ENCODE assay signal across 9 cellular contexts in genomic region chr3:108914774-108915641, GRCh38. TPM values are rescaled to one million over a fixed set of nuclear protein-coding genes. Genes with fewer than 3 reads are reported as not detected.
DNase-seq lines count a peak whose midpoint lies in the region; TF ChIP-seq lines count a peak whose summit lies in the region.
"Had no signal": no experiment of that assay in that cellular context is flagged by ENCODE, and none has a peak within 500 bp of the region (broad histone marks: within the 10 kb centered on the region; RNA-seq: fewer than 3 reads in every experiment).

No MANE protein-coding gene starts in this region.

- peaks cover 5% of the 10 kb centered on the region for H3K4me1 ChIP-seq in Loucy (ENCODE audit: insufficient read depth, low read length, poor library complexity, severe bottlenecking)

- H3K4me3 ChIP-seq in GM12865 (ENCODE audit: low read depth, low read length) (no peak overlapping the region), Loucy (ENCODE audit: low read length, poor library complexity, severe bottlenecking) (no peak overlapping the region)

- intact Hi-C loops in posterior vena cava (cut with DNase I), result loop anchor here (5.0 to 10.0 kb wide), 2 partner anchors 250 to 598 kb away; no protein-coding TSS in a partner anchor

- no peaks in the 10 kb centered on the region for H3K79me2 ChIP-seq in Loucy (ENCODE audit: insufficient read depth, low read length)

- H3F3A ChIP-seq in Loucy (ENCODE audit: low read depth), result no peaks in the 10 kb centered on the region

- H4K20me1 ChIP-seq in Loucy (ENCODE audit: insufficient read depth, low read length, poor library complexity, severe bottlenecking), result no peaks in the 10 kb centered on the region

- H3K9ac ChIP-seq in Loucy (ENCODE audit: low read depth, low read length, poor library complexity, severe bottlenecking), result peak overlapping the region; percentile 45

- H3K27me3 ChIP-seq in Loucy (ENCODE audit: insufficient read depth, low read length, poor library complexity, severe bottlenecking), result no peaks in the 10 kb centered on the region

- H3K9me2 ChIP-seq in Loucy (replicated peaks; ENCODE audit: low read depth, low read length), result no peaks in the 10 kb centered on the region

- peak overlapping the region; percentile 34 for H3K4me2 ChIP-seq in Loucy (ENCODE audit: low read depth, low read length, poor library complexity, severe bottlenecking)

- DNase-seq in GM12865 (ENCODE audit: low read depth) (peak; percentile 77), HCEC 1CT (peak; percentile 60), SHP77 treated with DMSO at 0.1 percent for 48 hours (lab: John Stamatoyannopoulos, UW) (peak; percentile 32), glomerular endothelial cell (ENCODE audit: extremely low read depth, low read depth, low spot score) (peak; percentile 36), putamen (ENCODE audit: low spot score) (peak; percentile 35), posterior vena cava (ENCODE audit: low spot score) (no peak)
- DNase-seq in activated effector memory CD4-positive, alpha-beta T cell treated with anti-CD3 and anti-CD28 coated beads, Interleukin-2, amount 50 U/mL, for 16 hours, result peak; percentile 81

- no peaks in the 10 kb centered on the region for H3K9me3 ChIP-seq in Loucy (ENCODE audit: insufficient read depth, low read depth, low read length)
- H3K9me3 ChIP-seq: neutrophil had no signal

- TF ChIP-seq CTCF in GM12865 (IDR thresholded peaks at IDR 0.05; ENCODE audit: insufficient read depth, low read depth, low read length, missing control alignments), result peak; percentile 92
- peak; percentile 96 for TF ChIP-seq CTCF in Loucy (conservative IDR thresholded peaks at IDR 0.05; ENCODE audit: low read length)

- peak overlapping the region; percentile 24; the same call in 1 of the 2 replicates for H2AFZ ChIP-seq in Loucy (ENCODE audit: low read length)

- H3K36me3 ChIP-seq in Loucy (ENCODE audit: insufficient read depth, low read length), result no peaks in the 10 kb centered on the region
- H3K36me3 ChIP-seq: neutrophil had no signal

RNA-seq across cellular contexts. Expression of gene GUCA1C, which starts 38.7 kb away (rescaled TPM):
- not detected in 2 replicates for total RNA-seq in glomerular endothelial cell
- not detected for total RNA-seq in posterior vena cava
